1 cellular context compared by ENCODE assay signal in the genomic region with DNA sequence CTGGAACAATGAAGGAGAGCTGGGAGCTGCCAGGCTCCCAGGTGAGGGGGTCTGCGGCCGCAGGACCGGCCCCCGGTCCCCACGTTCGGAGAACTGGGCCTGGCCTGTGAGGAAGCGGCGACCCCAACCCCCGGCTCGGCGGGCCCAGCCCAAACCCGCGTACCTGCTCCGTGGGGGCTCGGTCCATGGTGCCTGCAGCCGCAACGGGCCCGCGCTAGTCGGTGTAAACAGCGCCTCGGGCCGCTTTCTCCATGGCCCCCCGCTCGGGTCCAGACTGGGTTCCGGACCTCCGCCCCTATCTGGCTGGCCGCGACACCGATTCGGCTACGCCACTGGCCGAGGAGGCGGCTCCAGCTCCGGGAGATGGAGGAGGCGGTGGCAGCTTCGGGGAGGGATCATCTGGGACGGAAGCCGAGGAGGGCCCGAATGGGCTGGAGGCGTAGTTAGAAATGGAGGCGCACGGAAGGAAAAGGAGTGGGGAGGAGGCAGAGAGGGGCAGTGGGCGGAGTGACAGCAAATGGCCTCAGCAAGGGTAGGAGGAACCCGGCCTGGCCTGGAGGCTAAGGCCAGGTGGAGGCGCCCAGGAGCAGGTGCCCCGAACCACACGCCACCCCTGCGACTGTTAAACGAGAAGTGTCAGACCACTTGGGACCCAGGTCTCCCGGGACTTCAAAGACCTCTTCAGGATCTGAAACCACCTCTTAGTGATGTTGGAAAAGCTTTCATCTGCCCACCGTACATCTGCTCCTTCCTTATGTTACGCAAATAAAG.
TF ChIP-seq lines count a peak whose summit lies in the region.

A gene with protein sequence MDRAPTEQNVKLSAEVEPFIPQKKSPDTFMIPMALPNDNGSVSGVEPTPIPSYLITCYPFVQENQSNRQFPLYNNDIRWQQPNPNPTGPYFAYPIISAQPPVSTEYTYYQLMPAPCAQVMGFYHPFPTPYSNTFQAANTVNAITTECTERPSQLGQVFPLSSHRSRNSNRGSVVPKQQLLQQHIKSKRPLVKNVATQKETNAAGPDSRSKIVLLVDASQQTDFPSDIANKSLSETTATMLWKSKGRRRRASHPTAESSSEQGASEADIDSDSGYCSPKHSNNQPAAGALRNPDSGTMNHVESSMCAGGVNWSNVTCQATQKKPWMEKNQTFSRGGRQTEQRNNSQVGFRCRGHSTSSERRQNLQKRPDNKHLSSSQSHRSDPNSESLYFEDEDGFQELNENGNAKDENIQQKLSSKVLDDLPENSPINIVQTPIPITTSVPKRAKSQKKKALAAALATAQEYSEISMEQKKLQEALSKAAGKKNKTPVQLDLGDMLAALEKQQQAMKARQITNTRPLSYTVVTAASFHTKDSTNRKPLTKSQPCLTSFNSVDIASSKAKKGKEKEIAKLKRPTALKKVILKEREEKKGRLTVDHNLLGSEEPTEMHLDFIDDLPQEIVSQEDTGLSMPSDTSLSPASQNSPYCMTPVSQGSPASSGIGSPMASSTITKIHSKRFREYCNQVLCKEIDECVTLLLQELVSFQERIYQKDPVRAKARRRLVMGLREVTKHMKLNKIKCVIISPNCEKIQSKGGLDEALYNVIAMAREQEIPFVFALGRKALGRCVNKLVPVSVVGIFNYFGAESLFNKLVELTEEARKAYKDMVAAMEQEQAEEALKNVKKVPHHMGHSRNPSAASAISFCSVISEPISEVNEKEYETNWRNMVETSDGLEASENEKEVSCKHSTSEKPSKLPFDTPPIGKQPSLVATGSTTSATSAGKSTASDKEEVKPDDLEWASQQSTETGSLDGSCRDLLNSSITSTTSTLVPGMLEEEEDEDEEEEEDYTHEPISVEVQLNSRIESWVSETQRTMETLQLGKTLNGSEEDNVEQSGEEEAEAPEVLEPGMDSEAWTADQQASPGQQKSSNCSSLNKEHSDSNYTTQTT (minus strand): TSS at position 334 of the 771 bp plus-strand sequence. CDS start 147 bp downstream, at position 187.

TF ChIP-seq in HepG2, 621 proteins besides CTCF, POLR2A, EP300 and RAD21 (continued from another document and continues in another):
- TF ChIP-seq, protein P1, sequence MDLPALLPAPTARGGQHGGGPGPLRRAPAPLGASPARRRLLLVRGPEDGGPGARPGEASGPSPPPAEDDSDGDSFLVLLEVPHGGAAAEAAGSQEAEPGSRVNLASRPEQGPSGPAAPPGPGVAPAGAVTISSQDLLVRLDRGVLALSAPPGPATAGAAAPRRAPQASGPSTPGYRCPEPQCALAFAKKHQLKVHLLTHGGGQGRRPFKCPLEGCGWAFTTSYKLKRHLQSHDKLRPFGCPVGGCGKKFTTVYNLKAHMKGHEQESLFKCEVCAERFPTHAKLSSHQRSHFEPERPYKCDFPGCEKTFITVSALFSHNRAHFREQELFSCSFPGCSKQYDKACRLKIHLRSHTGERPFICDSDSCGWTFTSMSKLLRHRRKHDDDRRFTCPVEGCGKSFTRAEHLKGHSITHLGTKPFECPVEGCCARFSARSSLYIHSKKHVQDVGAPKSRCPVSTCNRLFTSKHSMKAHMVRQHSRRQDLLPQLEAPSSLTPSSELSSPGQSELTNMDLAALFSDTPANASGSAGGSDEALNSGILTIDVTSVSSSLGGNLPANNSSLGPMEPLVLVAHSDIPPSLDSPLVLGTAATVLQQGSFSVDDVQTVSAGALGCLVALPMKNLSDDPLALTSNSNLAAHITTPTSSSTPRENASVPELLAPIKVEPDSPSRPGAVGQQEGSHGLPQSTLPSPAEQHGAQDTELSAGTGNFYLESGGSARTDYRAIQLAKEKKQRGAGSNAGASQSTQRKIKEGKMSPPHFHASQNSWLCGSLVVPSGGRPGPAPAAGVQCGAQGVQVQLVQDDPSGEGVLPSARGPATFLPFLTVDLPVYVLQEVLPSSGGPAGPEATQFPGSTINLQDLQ (CRISPR knock-in tag; IDR thresholded peaks at IDR 0.05): no peak
- TF ChIP-seq KLF13 (CRISPR knock-in tag; IDR thresholded peaks at IDR 0.05): no peak
- peak; percentile 35 for TF ChIP-seq ZNF629 (CRISPR knock-in tag; conservative IDR thresholded peaks at IDR 0.05)
- TF ChIP-seq ZNF570 (CRISPR knock-in tag; IDR thresholded peaks at IDR 0.05; ENCODE audit: borderline replicate concordance): no peak
- no peak for TF ChIP-seq ZNF550 (CRISPR knock-in tag; IDR thresholded peaks at IDR 0.05; ENCODE audit: borderline replicate concordance)
- peak; percentile 96 for TF ChIP-seq ZNF792 (CRISPR knock-in tag; IDR thresholded peaks at IDR 0.05)
- no peak for TF ChIP-seq ZSCAN20 (CRISPR knock-in tag; IDR thresholded peaks at IDR 0.05; ENCODE audit: borderline replicate concordance)
- TF ChIP-seq HOXA9 (CRISPR knock-in tag; IDR thresholded peaks at IDR 0.05; ENCODE audit: borderline replicate concordance): no peak
- TF ChIP-seq ZNF83 (CRISPR knock-in tag; IDR thresholded peaks at IDR 0.05; ENCODE audit: borderline replicate concordance): 0 out of 2 replicates have a peak, but pooled peaks have one; percentile 17
- peak; percentile 100 for TF ChIP-seq HOMEZ (CRISPR knock-in tag; IDR thresholded peaks at IDR 0.05; ENCODE audit: low read depth)
- peak; percentile 99 for TF ChIP-seq KAT7 (CRISPR knock-in tag; IDR thresholded peaks at IDR 0.05; ENCODE audit: borderline replicate concordance)
- TF ChIP-seq, protein P2, sequence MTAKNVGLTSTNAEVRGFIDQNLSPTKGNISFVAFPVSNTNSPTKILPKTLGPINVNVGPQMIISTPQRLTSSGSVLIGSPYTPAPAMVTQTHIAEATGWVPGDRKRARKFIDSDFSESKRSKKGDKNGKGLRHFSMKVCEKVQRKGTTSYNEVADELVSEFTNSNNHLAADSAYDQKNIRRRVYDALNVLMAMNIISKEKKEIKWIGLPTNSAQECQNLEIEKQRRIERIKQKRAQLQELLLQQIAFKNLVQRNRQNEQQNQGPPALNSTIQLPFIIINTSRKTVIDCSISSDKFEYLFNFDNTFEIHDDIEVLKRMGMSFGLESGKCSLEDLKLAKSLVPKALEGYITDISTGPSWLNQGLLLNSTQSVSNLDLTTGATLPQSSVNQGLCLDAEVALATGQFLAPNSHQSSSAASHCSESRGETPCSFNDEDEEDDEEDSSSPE (CRISPR knock-in tag; IDR thresholded peaks at IDR 0.05): peak; percentile 47
- TF ChIP-seq ZFX (CRISPR knock-in tag; IDR thresholded peaks at IDR 0.05; ENCODE audit: low read depth): peak; percentile 96
- no peak for TF ChIP-seq BRCA1 (CRISPR knock-in tag; IDR thresholded peaks at IDR 0.05)
- TF ChIP-seq ZNF234 (CRISPR knock-in tag; conservative IDR thresholded peaks at IDR 0.05): no peak; the same call in 1 of the 2 replicates
- peak; percentile 59; the same call in 1 of the 2 replicates for TF ChIP-seq ZNF777 (CRISPR knock-in tag; IDR thresholded peaks at IDR 0.05)
- peak; percentile 96 for TF ChIP-seq YEATS2 (CRISPR knock-in tag; IDR thresholded peaks at IDR 0.05; ENCODE audit: borderline replicate concordance)
- no peak for TF ChIP-seq ZNF17 (CRISPR knock-in tag; IDR thresholded peaks at IDR 0.05)
- TF ChIP-seq REL (CRISPR knock-in tag; conservative IDR thresholded peaks at IDR 0.05): no peak
- TF ChIP-seq, protein P3, sequence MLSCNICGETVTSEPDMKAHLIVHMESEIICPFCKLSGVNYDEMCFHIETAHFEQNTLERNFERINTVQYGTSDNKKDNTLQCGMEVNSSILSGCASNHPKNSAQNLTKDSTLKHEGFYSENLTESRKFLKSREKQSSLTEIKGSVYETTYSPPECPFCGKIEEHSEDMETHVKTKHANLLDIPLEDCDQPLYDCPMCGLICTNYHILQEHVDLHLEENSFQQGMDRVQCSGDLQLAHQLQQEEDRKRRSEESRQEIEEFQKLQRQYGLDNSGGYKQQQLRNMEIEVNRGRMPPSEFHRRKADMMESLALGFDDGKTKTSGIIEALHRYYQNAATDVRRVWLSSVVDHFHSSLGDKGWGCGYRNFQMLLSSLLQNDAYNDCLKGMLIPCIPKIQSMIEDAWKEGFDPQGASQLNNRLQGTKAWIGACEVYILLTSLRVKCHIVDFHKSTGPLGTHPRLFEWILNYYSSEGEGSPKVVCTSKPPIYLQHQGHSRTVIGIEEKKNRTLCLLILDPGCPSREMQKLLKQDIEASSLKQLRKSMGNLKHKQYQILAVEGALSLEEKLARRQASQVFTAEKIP (CRISPR knock-in tag; IDR thresholded peaks at IDR 0.05; ENCODE audit: borderline replicate concordance): no peak
- TF ChIP-seq, protein P4, sequence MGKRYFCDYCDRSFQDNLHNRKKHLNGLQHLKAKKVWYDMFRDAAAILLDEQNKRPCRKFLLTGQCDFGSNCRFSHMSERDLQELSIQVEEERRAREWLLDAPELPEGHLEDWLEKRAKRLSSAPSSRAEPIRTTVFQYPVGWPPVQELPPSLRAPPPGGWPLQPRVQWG (CRISPR knock-in tag; IDR thresholded peaks at IDR 0.05; ENCODE audit: borderline replicate concordance, low read depth): no peak
- peak; percentile 90; the same call in 1 of the 2 replicates for TF ChIP-seq ZNF607 (CRISPR knock-in tag; IDR thresholded peaks at IDR 0.05; ENCODE audit: borderline replicate concordance)
- TF ChIP-seq HNF4A (CRISPR knock-in tag; IDR thresholded peaks at IDR 0.05): peak; percentile 41
- peak; percentile 86 for TF ChIP-seq ELF1 (CRISPR knock-in tag; IDR thresholded peaks at IDR 0.05)
- TF ChIP-seq SCMH1 (CRISPR knock-in tag; IDR thresholded peaks at IDR 0.05; ENCODE audit: borderline replicate concordance): no peak
- TF ChIP-seq ARID5B (CRISPR knock-in tag; IDR thresholded peaks at IDR 0.05): peak; percentile 90
- TF ChIP-seq SATB2 (CRISPR knock-in tag; IDR thresholded peaks at IDR 0.05): no peak
- TF ChIP-seq NONO (IDR thresholded peaks at IDR 0.05): no peak
- peak; percentile 97 for TF ChIP-seq NONO (CRISPR knock-in tag; conservative IDR thresholded peaks at IDR 0.05)
- TF ChIP-seq ZNF296 (CRISPR knock-in tag; conservative IDR thresholded peaks at IDR 0.05): no peak
- peak; percentile 67 for TF ChIP-seq STAG1 (CRISPR knock-in tag; IDR thresholded peaks at IDR 0.05)
- no peak for TF ChIP-seq ZSCAN12 (CRISPR knock-in tag; IDR thresholded peaks at IDR 0.05)
- peak; percentile 55 for TF ChIP-seq AGO2 (optimal IDR thresholded peaks at IDR 0.05; ENCODE audit: low read depth, low read length)
- TF ChIP-seq ZNF253 (CRISPR knock-in tag; IDR thresholded peaks at IDR 0.05; ENCODE audit: borderline replicate concordance): no peak; the same call in 1 of the 2 replicates
- no peak for TF ChIP-seq ZFP41 (CRISPR knock-in tag; IDR thresholded peaks at IDR 0.05; ENCODE audit: borderline replicate concordance)
- TF ChIP-seq ATF7 (IDR thresholded peaks at IDR 0.05): 0 out of 2 replicates have a peak, but pooled peaks have one; percentile 13
- peak; percentile 42 for TF ChIP-seq ATF7 (CRISPR knock-in tag; IDR thresholded peaks at IDR 0.05)
- TF ChIP-seq GTF3A (CRISPR knock-in tag; conservative IDR thresholded peaks at IDR 0.05): peak; percentile 63; the same call in 1 of the 2 replicates
- TF ChIP-seq, protein P5, sequence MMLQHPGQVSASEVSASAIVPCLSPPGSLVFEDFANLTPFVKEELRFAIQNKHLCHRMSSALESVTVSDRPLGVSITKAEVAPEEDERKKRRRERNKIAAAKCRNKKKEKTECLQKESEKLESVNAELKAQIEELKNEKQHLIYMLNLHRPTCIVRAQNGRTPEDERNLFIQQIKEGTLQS (CRISPR knock-in tag; IDR thresholded peaks at IDR 0.05): no peak
- TF ChIP-seq ZNF292 (CRISPR knock-in tag; IDR thresholded peaks at IDR 0.05; ENCODE audit: borderline replicate concordance, low read depth): peak; percentile 95
- TF ChIP-seq KDM6A (CRISPR knock-in tag; IDR thresholded peaks at IDR 0.05; ENCODE audit: low read depth): no peak
- TF ChIP-seq, protein P6, sequence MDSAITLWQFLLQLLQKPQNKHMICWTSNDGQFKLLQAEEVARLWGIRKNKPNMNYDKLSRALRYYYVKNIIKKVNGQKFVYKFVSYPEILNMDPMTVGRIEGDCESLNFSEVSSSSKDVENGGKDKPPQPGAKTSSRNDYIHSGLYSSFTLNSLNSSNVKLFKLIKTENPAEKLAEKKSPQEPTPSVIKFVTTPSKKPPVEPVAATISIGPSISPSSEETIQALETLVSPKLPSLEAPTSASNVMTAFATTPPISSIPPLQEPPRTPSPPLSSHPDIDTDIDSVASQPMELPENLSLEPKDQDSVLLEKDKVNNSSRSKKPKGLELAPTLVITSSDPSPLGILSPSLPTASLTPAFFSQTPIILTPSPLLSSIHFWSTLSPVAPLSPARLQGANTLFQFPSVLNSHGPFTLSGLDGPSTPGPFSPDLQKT (CRISPR knock-in tag; IDR thresholded peaks at IDR 0.05; ENCODE audit: borderline replicate concordance): no peak
- no peak; the same call in 1 of the 2 replicates for TF ChIP-seq EEA1 (CRISPR knock-in tag; IDR thresholded peaks at IDR 0.05; ENCODE audit: borderline replicate concordance)
- no peak for TF ChIP-seq DPF2 (CRISPR knock-in tag; IDR thresholded peaks at IDR 0.05; ENCODE audit: borderline replicate concordance, low read depth)
- no peak; the same call in 1 of the 2 replicates for TF ChIP-seq ZNF703 (CRISPR knock-in tag; IDR thresholded peaks at IDR 0.05; ENCODE audit: borderline replicate concordance)
